Comparison of ENCODE assay signal across 2 cellular contexts in the genomic region with DNA sequence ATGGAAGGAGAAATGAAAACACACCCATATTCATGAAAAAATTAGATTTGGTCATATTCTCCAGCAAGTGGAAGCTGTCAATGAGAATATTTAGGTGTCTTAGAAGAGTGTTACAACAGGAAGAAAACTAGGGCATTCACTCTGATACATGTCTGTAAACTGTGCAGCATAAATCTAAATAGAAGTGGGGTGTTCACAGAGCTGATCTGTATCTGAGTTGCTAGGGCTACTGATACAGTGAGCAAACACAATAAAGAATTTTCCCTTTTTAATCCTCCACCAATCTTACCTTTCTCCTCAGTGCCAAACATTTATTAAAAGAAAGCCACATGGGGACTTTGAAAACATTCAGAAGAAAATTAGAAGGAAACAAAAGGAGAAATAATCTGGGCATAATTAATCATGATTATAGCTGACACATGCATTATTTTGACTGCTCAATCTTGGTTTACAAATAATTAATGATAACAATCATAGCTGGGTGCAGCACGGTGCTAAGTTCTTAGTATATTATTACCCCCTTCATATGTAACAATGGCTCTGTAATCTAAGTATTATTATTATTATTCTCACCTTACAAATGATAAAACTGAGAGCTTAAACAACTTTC.
TF ChIP-seq lines count a peak whose summit lies in the region.

No MANE protein-coding gene starts in this region.

TF ChIP-seq in IMR-90, 13 proteins besides CTCF, POLR2A, EP300 and RAD21:
- no peak for TF ChIP-seq RCOR1 (IDR thresholded peaks at IDR 0.05; ENCODE audit: insufficient replicate concordance, low read length)
- TF ChIP-seq, protein P1, sequence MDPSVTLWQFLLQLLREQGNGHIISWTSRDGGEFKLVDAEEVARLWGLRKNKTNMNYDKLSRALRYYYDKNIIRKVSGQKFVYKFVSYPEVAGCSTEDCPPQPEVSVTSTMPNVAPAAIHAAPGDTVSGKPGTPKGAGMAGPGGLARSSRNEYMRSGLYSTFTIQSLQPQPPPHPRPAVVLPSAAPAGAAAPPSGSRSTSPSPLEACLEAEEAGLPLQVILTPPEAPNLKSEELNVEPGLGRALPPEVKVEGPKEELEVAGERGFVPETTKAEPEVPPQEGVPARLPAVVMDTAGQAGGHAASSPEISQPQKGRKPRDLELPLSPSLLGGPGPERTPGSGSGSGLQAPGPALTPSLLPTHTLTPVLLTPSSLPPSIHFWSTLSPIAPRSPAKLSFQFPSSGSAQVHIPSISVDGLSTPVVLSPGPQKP (IDR thresholded peaks at IDR 0.05; ENCODE audit: borderline replicate concordance, low read depth, low read length), result no peak
- peak; percentile 81 for TF ChIP-seq MAFK (IDR thresholded peaks at IDR 0.05; ENCODE audit: low read depth, low read length)
- TF ChIP-seq FOS (IDR thresholded peaks at IDR 0.05; ENCODE audit: low read depth, low read length), result no peak

TF ChIP-seq in K562, 482 proteins besides CTCF, POLR2A, EP300 and RAD21:
- TF ChIP-seq PHTF2 (CRISPR knock-in tag; IDR thresholded peaks at IDR 0.05), result no peak
- no peak for TF ChIP-seq ZNF507 (tag; conservative IDR thresholded peaks at IDR 0.05)
- TF ChIP-seq, protein P2, sequence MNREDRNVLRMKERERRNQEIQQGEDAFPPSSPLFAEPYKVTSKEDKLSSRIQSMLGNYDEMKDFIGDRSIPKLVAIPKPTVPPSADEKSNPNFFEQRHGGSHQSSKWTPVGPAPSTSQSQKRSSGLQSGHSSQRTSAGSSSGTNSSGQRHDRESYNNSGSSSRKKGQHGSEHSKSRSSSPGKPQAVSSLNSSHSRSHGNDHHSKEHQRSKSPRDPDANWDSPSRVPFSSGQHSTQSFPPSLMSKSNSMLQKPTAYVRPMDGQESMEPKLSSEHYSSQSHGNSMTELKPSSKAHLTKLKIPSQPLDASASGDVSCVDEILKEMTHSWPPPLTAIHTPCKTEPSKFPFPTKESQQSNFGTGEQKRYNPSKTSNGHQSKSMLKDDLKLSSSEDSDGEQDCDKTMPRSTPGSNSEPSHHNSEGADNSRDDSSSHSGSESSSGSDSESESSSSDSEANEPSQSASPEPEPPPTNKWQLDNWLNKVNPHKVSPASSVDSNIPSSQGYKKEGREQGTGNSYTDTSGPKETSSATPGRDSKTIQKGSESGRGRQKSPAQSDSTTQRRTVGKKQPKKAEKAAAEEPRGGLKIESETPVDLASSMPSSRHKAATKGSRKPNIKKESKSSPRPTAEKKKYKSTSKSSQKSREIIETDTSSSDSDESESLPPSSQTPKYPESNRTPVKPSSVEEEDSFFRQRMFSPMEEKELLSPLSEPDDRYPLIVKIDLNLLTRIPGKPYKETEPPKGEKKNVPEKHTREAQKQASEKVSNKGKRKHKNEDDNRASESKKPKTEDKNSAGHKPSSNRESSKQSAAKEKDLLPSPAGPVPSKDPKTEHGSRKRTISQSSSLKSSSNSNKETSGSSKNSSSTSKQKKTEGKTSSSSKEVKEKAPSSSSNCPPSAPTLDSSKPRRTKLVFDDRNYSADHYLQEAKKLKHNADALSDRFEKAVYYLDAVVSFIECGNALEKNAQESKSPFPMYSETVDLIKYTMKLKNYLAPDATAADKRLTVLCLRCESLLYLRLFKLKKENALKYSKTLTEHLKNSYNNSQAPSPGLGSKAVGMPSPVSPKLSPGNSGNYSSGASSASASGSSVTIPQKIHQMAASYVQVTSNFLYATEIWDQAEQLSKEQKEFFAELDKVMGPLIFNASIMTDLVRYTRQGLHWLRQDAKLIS (CRISPR knock-in tag; IDR thresholded peaks at IDR 0.05), result no peak
- no peak for TF ChIP-seq ZNF584 (CRISPR knock-in tag; IDR thresholded peaks at IDR 0.05; ENCODE audit: low read depth)
- TF ChIP-seq TEAD2 (tag; IDR thresholded peaks at IDR 0.05), result no peak
- no peak for TF ChIP-seq EP400 (IDR thresholded peaks at IDR 0.05)
- TF ChIP-seq, protein P3, sequence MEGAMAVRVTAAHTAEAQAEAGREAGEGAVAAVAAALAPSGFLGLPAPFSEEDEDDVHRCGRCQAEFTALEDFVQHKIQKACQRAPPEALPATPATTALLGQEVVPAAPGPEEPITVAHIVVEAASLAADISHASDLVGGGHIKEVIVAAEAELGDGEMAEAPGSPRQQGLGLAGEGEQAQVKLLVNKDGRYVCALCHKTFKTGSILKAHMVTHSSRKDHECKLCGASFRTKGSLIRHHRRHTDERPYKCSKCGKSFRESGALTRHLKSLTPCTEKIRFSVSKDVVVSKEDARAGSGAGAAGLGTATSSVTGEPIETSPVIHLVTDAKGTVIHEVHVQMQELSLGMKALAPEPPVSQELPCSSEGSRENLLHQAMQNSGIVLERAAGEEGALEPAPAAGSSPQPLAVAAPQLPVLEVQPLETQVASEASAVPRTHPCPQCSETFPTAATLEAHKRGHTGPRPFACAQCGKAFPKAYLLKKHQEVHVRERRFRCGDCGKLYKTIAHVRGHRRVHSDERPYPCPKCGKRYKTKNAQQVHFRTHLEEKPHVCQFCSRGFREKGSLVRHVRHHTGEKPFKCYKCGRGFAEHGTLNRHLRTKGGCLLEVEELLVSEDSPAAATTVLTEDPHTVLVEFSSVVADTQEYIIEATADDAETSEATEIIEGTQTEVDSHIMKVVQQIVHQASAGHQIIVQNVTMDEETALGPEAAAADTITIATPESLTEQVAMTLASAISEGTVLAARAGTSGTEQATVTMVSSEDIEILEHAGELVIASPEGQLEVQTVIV (CRISPR knock-in tag; IDR thresholded peaks at IDR 0.05; ENCODE audit: borderline replicate concordance), result no peak
- no peak for TF ChIP-seq CBX5 (IDR thresholded peaks at IDR 0.05; ENCODE audit: borderline replicate concordance, low read depth)
- peak; percentile 29; the same call in 1 of the 2 replicates for TF ChIP-seq ZNF316 (IDR thresholded peaks at IDR 0.05)
- no peak for TF ChIP-seq ASH1L (IDR thresholded peaks at IDR 0.05; ENCODE audit: borderline replicate concordance, low read depth, partially characterized antibody)
- TF ChIP-seq MAFF (IDR thresholded peaks at IDR 0.05; ENCODE audit: low read length), result peak; percentile 40; the same call in 1 of the 2 replicates
- TF ChIP-seq, protein P4, sequence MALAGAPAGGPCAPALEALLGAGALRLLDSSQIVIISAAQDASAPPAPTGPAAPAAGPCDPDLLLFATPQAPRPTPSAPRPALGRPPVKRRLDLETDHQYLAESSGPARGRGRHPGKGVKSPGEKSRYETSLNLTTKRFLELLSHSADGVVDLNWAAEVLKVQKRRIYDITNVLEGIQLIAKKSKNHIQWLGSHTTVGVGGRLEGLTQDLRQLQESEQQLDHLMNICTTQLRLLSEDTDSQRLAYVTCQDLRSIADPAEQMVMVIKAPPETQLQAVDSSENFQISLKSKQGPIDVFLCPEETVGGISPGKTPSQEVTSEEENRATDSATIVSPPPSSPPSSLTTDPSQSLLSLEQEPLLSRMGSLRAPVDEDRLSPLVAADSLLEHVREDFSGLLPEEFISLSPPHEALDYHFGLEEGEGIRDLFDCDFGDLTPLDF (CRISPR knock-in tag; IDR thresholded peaks at IDR 0.05), result no peak
- TF ChIP-seq ZFP30 (CRISPR knock-in tag; IDR thresholded peaks at IDR 0.05; ENCODE audit: borderline replicate concordance), result no peak
- TF ChIP-seq, protein P5, sequence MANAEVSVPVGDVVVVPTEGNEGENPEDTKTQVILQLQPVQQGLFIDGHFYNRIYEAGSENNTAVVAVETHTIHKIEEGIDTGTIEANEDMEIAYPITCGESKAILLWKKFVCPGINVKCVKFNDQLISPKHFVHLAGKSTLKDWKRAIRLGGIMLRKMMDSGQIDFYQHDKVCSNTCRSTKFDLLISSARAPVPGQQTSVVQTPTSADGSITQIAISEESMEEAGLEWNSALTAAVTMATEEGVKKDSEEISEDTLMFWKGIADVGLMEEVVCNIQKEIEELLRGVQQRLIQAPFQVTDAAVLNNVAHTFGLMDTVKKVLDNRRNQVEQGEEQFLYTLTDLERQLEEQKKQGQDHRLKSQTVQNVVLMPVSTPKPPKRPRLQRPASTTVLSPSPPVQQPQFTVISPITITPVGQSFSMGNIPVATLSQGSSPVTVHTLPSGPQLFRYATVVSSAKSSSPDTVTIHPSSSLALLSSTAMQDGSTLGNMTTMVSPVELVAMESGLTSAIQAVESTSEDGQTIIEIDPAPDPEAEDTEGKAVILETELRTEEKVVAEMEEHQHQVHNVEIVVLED (CRISPR knock-in tag; IDR thresholded peaks at IDR 0.05), result no peak
- TF ChIP-seq MEF2A (IDR thresholded peaks at IDR 0.05; ENCODE audit: control insufficient read depth, low read depth, low read length), result no peak
- TF ChIP-seq ZNF696 (CRISPR knock-in tag; conservative IDR thresholded peaks at IDR 0.05), result no peak
- no peak for TF ChIP-seq CAMTA2 (CRISPR knock-in tag; conservative IDR thresholded peaks at IDR 0.05)
- peak; percentile 45; the same call in 1 of the 2 replicates for TF ChIP-seq MAFK (IDR thresholded peaks at IDR 0.05; ENCODE audit: low read length)
